33 cellular contexts compared by ENCODE assay signal in the genomic region with DNA sequence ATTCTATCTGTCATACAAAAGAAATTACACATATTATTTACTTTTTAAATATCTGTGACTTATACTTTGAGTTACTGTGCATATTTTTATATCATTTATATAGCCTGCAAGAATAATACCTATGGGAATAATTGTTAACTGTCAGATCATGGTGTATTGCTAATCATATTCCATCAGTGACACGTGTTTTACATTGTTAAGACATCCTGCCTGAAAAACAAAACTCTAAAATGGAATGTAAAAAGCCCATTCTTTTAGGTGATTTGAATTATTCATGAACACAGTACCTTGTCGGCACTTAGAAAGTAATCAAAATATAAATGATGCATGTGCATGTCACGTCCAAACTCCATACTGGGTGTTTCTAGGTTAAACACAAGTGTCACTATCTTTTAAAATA.
"Had no signal": no experiment of that assay in that cellular context is flagged by ENCODE, and none has a peak within 500 bp of the region (broad histone marks: within the 10 kb centered on the region; RNA-seq: fewer than 3 reads in every experiment).

No MANE protein-coding gene starts in this region.

- H3K9ac ChIP-seq: neural progenitor cell, parathyroid adenoma had no signal

- H3K36me3 Mint-ChIP-seq: naive B cell; naive thymus-derived CD8-positive, alpha-beta T cell; natural killer cell treated with Interleukin-12 subunit alpha and Interleukin-12 subunit beta and Interleukin-15 and Interleukin-18, amount 100 ng/mL, for 72 hours; neural progenitor cell; stimulated activated memory B cell treated with anti-CD40 and anti-IgM and Interleukin-4, amounts not matched to agents 10 μg/mL and 1 μg/mL and 100 μg/mL, for 72 hours; type B pancreatic cell had no signal

- H3K27me3 ChIP-seq: neural progenitor cell, ovary, right lobe of liver, spleen, suprapubic skin, testis, tibial artery, transverse colon, vagina had no signal

- DNase-seq: naive B cell; naive thymus-derived CD8-positive, alpha-beta T cell; nephron progenitor cell; occipital lobe; ovary; posterior cingulate gyrus; psoas muscle; right cardiac atrium; right lobe of liver; spleen; stimulated activated CD4-positive, alpha-beta T cell treated with anti-CD3 and anti-CD28 coated beads, Interleukin-12 subunit alpha, Interleukin-12 subunit beta, amount 100 ng/mL, for 4 hours; stimulated activated CD4-positive, alpha-beta T cell treated with anti-CD3 and anti-CD28 coated beads, Interleukin-1b, Interleukin-23, amount 100 ng/mL, for 48 hours; stimulated activated CD4-positive, alpha-beta T cell treated with anti-CD3 and anti-CD28 coated beads, Interleukin-4, amount 100 ng/mL, for 1 hour; stimulated activated CD4-positive, alpha-beta T cell treated with anti-CD3 and anti-CD28 coated beads, Interleukin-4, amount 100 ng/mL, for 4 hours; stimulated activated CD8-positive, alpha-beta memory T cell treated with anti-CD3 and anti-CD28 coated beads, Interleukin-4, amount 100 ng/mL, for 48 hours; stimulated activated naive CD4-positive, alpha-beta T cell; stimulated activated naive CD8-positive, alpha-beta T cell treated with anti-CD3 and anti-CD28 coated beads, Interleukin-15, amount 100 ng/mL, for 72 hours; stimulated activated naive CD8-positive, alpha-beta T cell treated with anti-CD3 and anti-CD28 coated beads, Interleukin-15, Interleukin-2, amounts not matched to agents 100 U/mL and 50 U/mL, for 24 hours; substantia nigra; testis; tibial artery; transverse colon had no signal

- H3K4me1 ChIP-seq: neural progenitor cell, parathyroid adenoma, psoas muscle, right lobe of liver, spleen, suprapubic skin, testis, tibial artery, transverse colon, vagina had no signal

- H3K36me3 ChIP-seq: neural progenitor cell, ovary, right lobe of liver, spleen, suprapubic skin, tibial artery, transverse colon, vagina had no signal

- H3K27ac Mint-ChIP-seq: naive B cell; naive thymus-derived CD8-positive, alpha-beta T cell; natural killer cell treated with Interleukin-12 subunit alpha and Interleukin-12 subunit beta and Interleukin-15 and Interleukin-18, amount 100 ng/mL, for 72 hours; nephron progenitor cell; neural progenitor cell; progenitor cell of endocrine pancreas; stimulated activated memory B cell treated with anti-CD40 and anti-IgM and Interleukin-4, amounts not matched to agents 10 μg/mL and 1 μg/mL and 100 μg/mL, for 72 hours; stimulated activated naive CD8-positive, alpha-beta T cell treated with anti-CD3 and anti-CD28 coated beads, Interleukin-15, amount 100 ng/mL, for 72 hours; type B pancreatic cell had no signal

- H3K4me2 ChIP-seq: neural progenitor cell, smooth muscle cell had no signal

- H3K27me3 Mint-ChIP-seq: naive B cell; naive thymus-derived CD8-positive, alpha-beta T cell; natural killer cell treated with Interleukin-12 subunit alpha and Interleukin-12 subunit beta and Interleukin-15 and Interleukin-18, amount 100 ng/mL, for 72 hours; progenitor cell of endocrine pancreas; stimulated activated memory B cell treated with anti-CD40 and anti-IgM and Interleukin-4, amounts not matched to agents 10 μg/mL and 1 μg/mL and 100 μg/mL, for 72 hours; stimulated activated naive CD8-positive, alpha-beta T cell treated with anti-CD3 and anti-CD28 coated beads, Interleukin-15, amount 100 ng/mL, for 72 hours; type B pancreatic cell had no signal

- H3K4me3 Mint-ChIP-seq: naive B cell; naive thymus-derived CD8-positive, alpha-beta T cell; natural killer cell treated with Interleukin-12 subunit alpha and Interleukin-12 subunit beta and Interleukin-15 and Interleukin-18, amount 100 ng/mL, for 72 hours; nephron progenitor cell; neural progenitor cell; stimulated activated memory B cell treated with anti-CD40 and anti-IgM and Interleukin-4, amounts not matched to agents 10 μg/mL and 1 μg/mL and 100 μg/mL, for 72 hours; stimulated activated naive CD8-positive, alpha-beta T cell treated with anti-CD3 and anti-CD28 coated beads, Interleukin-15, amount 100 ng/mL, for 72 hours; type B pancreatic cell had no signal

- H2AFZ ChIP-seq: neural progenitor cell, parathyroid adenoma had no signal

- H3K9me3 Mint-ChIP-seq: nephron progenitor cell, neural progenitor cell, type B pancreatic cell had no signal

- H3K9me3 ChIP-seq: ovary, psoas muscle, right lobe of liver, testis, tibial artery, transverse colon, vagina had no signal

- H3K79me2 ChIP-seq: parathyroid adenoma had no signal

- H3K4me1 Mint-ChIP-seq: naive B cell; naive thymus-derived CD8-positive, alpha-beta T cell; nephron progenitor cell; neural progenitor cell; stimulated activated memory B cell treated with anti-CD40 and anti-IgM and Interleukin-4, amounts not matched to agents 10 μg/mL and 1 μg/mL and 100 μg/mL, for 72 hours; stimulated activated naive CD8-positive, alpha-beta T cell treated with anti-CD3 and anti-CD28 coated beads, Interleukin-15, amount 100 ng/mL, for 72 hours had no signal

- H3K27ac ChIP-seq: neural progenitor cell, ovary, parathyroid adenoma, psoas muscle, right lobe of liver, skin epidermis, spleen, suprapubic skin, testis, tibial artery, transverse colon, vagina had no signal

- H3K4me3 ChIP-seq: neural progenitor cell, ovary, psoas muscle, right lobe of liver, skin epidermis, smooth muscle cell, spleen, suprapubic skin, testis, tibial artery, transverse colon, vagina had no signal

- FAIRE-seq: urothelium cell line had no signal
